In genomic region chr9:88187631-88188030, GRCh38 we compare ENCODE assay signal across 16 cellular contexts. TPM values are rescaled to one million over a fixed set of nuclear protein-coding genes. Genes with fewer than 3 reads are reported as not detected.
DNase-seq lines count a peak whose midpoint lies in the region; ATAC-seq and TF ChIP-seq lines count a peak whose summit lies in the region.
"Had no signal": no experiment of that assay in that cellular context is flagged by ENCODE, and none has a peak within 500 bp of the region (broad histone marks: within the 10 kb centered on the region; RNA-seq: fewer than 3 reads in every experiment).

No MANE protein-coding gene starts in this region.

- H3K9me3 Mint-ChIP-seq in HFFc6 (no peaks in the 10 kb centered on the region; the same call in 1 of the 2 replicates), osteocyte (ENCODE audit: unreplicated experiment) (peaks cover 5% of the 10 kb centered on the region)
- H3K9me3 Mint-ChIP-seq in stimulated activated naive CD8-positive, alpha-beta T cell treated with anti-CD3 and anti-CD28 coated beads, Interleukin-15, amount 100 ng/mL, for 72 hours: peaks cover 7 to 8% of the 10 kb centered on the region in 2 donors

- no peak overlapping the region for H3K4me3 Mint-ChIP-seq in HFFc6
- H3K4me3 Mint-ChIP-seq in osteocyte (ENCODE audit: unreplicated experiment): no peak overlapping the region
- no peak overlapping the region for H3K4me3 Mint-ChIP-seq in stimulated activated naive CD8-positive, alpha-beta T cell treated with anti-CD3 and anti-CD28 coated beads, Interleukin-15, amount 100 ng/mL, for 72 hours
- H3K4me3 Mint-ChIP-seq: CD14-positive monocyte had no signal

- H3K36me3 Mint-ChIP-seq in HFFc6 (ENCODE audit: low read depth) (no peaks in the 10 kb centered on the region; the same call in 1 of the 2 replicates), osteocyte (ENCODE audit: unreplicated experiment) (peaks cover 2% of the 10 kb centered on the region)
- H3K36me3 Mint-ChIP-seq: CD14-positive monocyte had no signal

- H3K27ac Mint-ChIP-seq in HFFc6 (no peak overlapping the region), osteocyte (ENCODE audit: unreplicated experiment) (peak overlapping the region; percentile 29)
- no peak overlapping the region for H3K27ac Mint-ChIP-seq in stimulated activated naive CD8-positive, alpha-beta T cell treated with anti-CD3 and anti-CD28 coated beads, Interleukin-15, amount 100 ng/mL, for 72 hours
- H3K27ac Mint-ChIP-seq: CD14-positive monocyte had no signal

- H3K4me1 Mint-ChIP-seq in HFFc6 (ENCODE audit: low read depth) (peaks cover 1% of the 10 kb centered on the region; the same call in 1 of the 2 replicates), osteocyte (ENCODE audit: unreplicated experiment) (peaks cover 40% of the 10 kb centered on the region)
- H3K4me1 Mint-ChIP-seq in stimulated activated naive CD8-positive, alpha-beta T cell treated with anti-CD3 and anti-CD28 coated beads, Interleukin-15, amount 100 ng/mL, for 72 hours: no peaks in the 10 kb centered on the region
- H3K4me1 Mint-ChIP-seq: CD14-positive monocyte had no signal

- ATAC-seq in HG02759 (IDR thresholded peaks at IDR 0.05; ENCODE audit: unreplicated experiment): no peak
- ATAC-seq in stimulated activated naive CD8-positive, alpha-beta T cell treated with anti-CD3 and anti-CD28 coated beads, Interleukin-15, amount 100 ng/mL, for 72 hours: no peak

- H3K27me3 Mint-ChIP-seq in HFFc6 (ENCODE audit: insufficient read depth): 0 out of 2 replicates have a peak, but pooled peaks cover 1% of the 10 kb centered on the region
- H3K27me3 Mint-ChIP-seq in osteocyte (ENCODE audit: unreplicated experiment): peaks cover 12% of the 10 kb centered on the region
- peaks cover 34% of the 10 kb centered on the region for H3K27me3 Mint-ChIP-seq in stimulated activated naive CD8-positive, alpha-beta T cell treated with anti-CD3 and anti-CD28 coated beads, Interleukin-15, amount 100 ng/mL, for 72 hours

- DNase-seq in AG09309 (ENCODE audit: low read depth) (peak; percentile 13), HFFc6 (peak; percentile 13), fibroblast of mammary gland (ENCODE audit: low read depth) (peak; percentile 41), osteocyte (ENCODE audit: extremely low spot score, unreplicated experiment) (no peak)
- no peak for DNase-seq in activated CD4-positive, alpha-beta T cell treated with anti-CD3 and anti-CD28 coated beads, Interleukin-2, amount 50 U/mL, for 48 hours
- no peak for DNase-seq in stimulated activated naive CD8-positive, alpha-beta T cell treated with anti-CD3 and anti-CD28 coated beads, Interleukin-15, amount 100 ng/mL, for 72 hours
- DNase-seq: ACHN, COR-L47, HCEC 1CT, NCI-H1092 treated with DMSO at 0.1 percent for 48 hours, NCI-H1694 treated with DMSO at 0.1 percent for 48 hours, NCI-H446, NCI-H774 had no signal

- TF ChIP-seq CTCF in AG09309 (IDR thresholded peaks at IDR 0.05; ENCODE audit: control insufficient read depth, insufficient read depth, low read depth, low read length, missing control alignments) (no peak), HFFc6 (IDR thresholded peaks at IDR 0.05) (no peak), fibroblast of mammary gland (conservative IDR thresholded peaks at IDR 0.05; ENCODE audit: control insufficient read depth, insufficient read depth, low read depth, low read length) (no peak), osteocyte (IDR thresholded peaks at IDR 0.05) (no peak)

- H3K4me3 ChIP-seq in AG09309 (ENCODE audit: control insufficient read depth, low read depth, low read length) (no peak overlapping the region), fibroblast of mammary gland (ENCODE audit: control insufficient read depth, low read depth, low read length) (no peak overlapping the region)

RNA-seq across cellular contexts. Expression of gene SPATA31C2, which starts 49.4 kb away (rescaled TPM):
- total RNA-seq in HFFc6 (2021; fragmentation: NEBNext Ultra II Directional; extraction: Animal tissue kit (Norgen Biotek cat#: 25700)): not detected
- total RNA-seq in osteocyte: not detected in 2 replicates
- total RNA-seq: MCF 10A had no signal

Comparison
In these comparisons a context has a peak if more than half of its experiments do, and no peak if none do; other contexts are left out.
1. DNase-seq: peak in AG09309 (single experiment), HFFc6 (single experiment) and fibroblast of mammary gland (single experiment); none in osteocyte (single experiment), activated CD4-positive, alpha-beta T cell treated with anti-CD3 and anti-CD28 coated beads, Interleukin-2, amount 50 U/mL, for 48 hours (0 of 2) and stimulated activated naive CD8-positive, alpha-beta T cell treated with anti-CD3 and anti-CD28 coated beads, Interleukin-15, amount 100 ng/mL, for 72 hours (0 of 2).